12 cellular contexts compared by ENCODE assay signal in the genomic region with DNA sequence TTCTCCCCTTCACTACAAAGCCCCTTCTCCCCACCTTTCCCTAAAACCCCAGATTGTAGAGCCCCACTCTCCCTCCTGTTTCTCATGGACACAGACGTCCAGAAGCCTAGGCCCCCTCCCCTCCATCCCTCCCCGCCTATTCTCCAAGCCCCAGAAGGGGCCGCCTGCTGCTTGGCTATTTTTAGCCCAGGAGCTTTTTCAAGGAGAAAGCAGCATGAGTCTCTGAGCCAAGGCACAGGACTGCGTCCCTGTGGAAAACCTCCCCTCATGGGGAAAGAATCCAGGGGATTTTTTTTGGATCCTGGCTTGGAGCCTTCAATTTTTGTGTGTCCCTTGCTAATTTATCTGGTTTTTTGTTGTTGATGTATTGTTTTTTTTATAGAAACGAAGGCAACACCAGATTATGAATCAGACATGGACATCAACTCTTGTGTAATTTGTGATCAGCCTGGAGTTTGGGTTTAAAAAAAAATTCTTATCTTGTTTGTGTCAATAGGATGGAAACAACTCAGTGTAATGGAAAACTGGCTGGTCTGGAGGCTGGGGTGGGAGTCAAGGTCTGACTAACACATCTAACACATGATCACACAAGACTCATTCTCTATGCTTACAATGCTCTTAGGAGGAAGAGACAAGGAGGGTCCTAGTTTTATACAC. TPM values are rescaled to one million over a fixed set of nuclear protein-coding genes. Genes with fewer than 3 reads are reported as not detected.
DNase-seq lines count a peak whose midpoint lies in the region; ATAC-seq and TF ChIP-seq lines count a peak whose summit lies in the region.
"Had no signal": no experiment of that assay in that cellular context is flagged by ENCODE, and none has a peak within 500 bp of the region (broad histone marks: within the 10 kb centered on the region; RNA-seq: fewer than 3 reads in every experiment).

No MANE protein-coding gene starts in this region.

- H3K9me3 ChIP-seq in esophagus squamous epithelium (peaks cover 0 to 8% (median 7%) of the 10 kb centered on the region in 3 donors), upper lobe of right lung (peaks cover 5% of the 10 kb centered on the region)

- H3K27me3 ChIP-seq in esophagus squamous epithelium (no peaks in the 10 kb centered on the region), upper lobe of right lung (no peaks in the 10 kb centered on the region)

- H3K36me3 ChIP-seq in esophagus squamous epithelium = no peaks in the 10 kb centered on the region
- no peaks in the 10 kb centered on the region for H3K36me3 ChIP-seq in upper lobe of right lung

- no peak for ATAC-seq in upper lobe of right lung
- ATAC-seq in HG02852 (IDR thresholded peaks at IDR 0.05; ENCODE audit: unreplicated experiment) = no peak
- ATAC-seq in GM19452 (IDR thresholded peaks at IDR 0.05; ENCODE audit: unreplicated experiment) = no peak
- ATAC-seq in activated CD8-positive, alpha-beta T cell treated with anti-CD3 and anti-CD28 coated beads for 36 hours = no peak

- H3K27ac ChIP-seq in esophagus squamous epithelium = peak overlapping the region in 3 of 4 donors; percentile 23 to 80 (median 71)
- H3K27ac ChIP-seq in upper lobe of right lung = peak overlapping the region; percentile 49
- H3K27ac ChIP-seq: 22Rv1 had no signal

- no peak overlapping the region for H3K27ac Mint-ChIP-seq in activated CD8-positive, alpha-beta T cell treated with anti-CD3 and anti-CD28 coated beads for 36 hours
- H3K27ac Mint-ChIP-seq: stimulated activated naive CD8-positive, alpha-beta T cell treated with anti-CD3 and anti-CD28 coated beads, Interleukin-15, Interleukin-2, amounts not matched to agents 100 ng/mL and 50 ng/mL, for 24 hours had no signal

- DNase-seq in DMS 273 (lab: John Stamatoyannopoulos, UW; ENCODE audit: unreplicated experiment) (peak; percentile 32), DMS 273 treated with DMSO at 0.1 percent for 48 hours (lab: John Stamatoyannopoulos, UW) (no peak), esophagus squamous epithelium (lab: John Stamatoyannopoulos, UW) (no peak), mucosa of gallbladder (ENCODE audit: low spot score) (peak; percentile 50), upper lobe of right lung (no peak)
- DNase-seq in activated CD8-positive, alpha-beta T cell treated with anti-CD3 and anti-CD28 coated beads for 36 hours = no peak
- DNase-seq: NCI-H1930 had no signal

- no peak for TF ChIP-seq POLR2A in esophagus squamous epithelium (IDR thresholded peaks at IDR 0.05)

- H3K4me3 Mint-ChIP-seq in activated CD8-positive, alpha-beta T cell treated with anti-CD3 and anti-CD28 coated beads for 36 hours = no peak overlapping the region
- H3K4me3 Mint-ChIP-seq: stimulated activated naive CD8-positive, alpha-beta T cell treated with anti-CD3 and anti-CD28 coated beads, Interleukin-15, Interleukin-2, amounts not matched to agents 100 ng/mL and 50 ng/mL, for 24 hours had no signal

- peaks cover 21% of the 10 kb centered on the region for H3K27me3 Mint-ChIP-seq in activated CD8-positive, alpha-beta T cell treated with anti-CD3 and anti-CD28 coated beads for 36 hours

- CTCF ChIA-PET in activated CD8-positive, alpha-beta T cell treated with anti-CD3 and anti-CD28 coated beads for 36 hours (lab: Charles Lee) = no interaction called here

- POLR2A ChIA-PET in activated CD8-positive, alpha-beta T cell treated with anti-CD3 and anti-CD28 coated beads for 36 hours (lab: Charles Lee) = no interaction called here

- WGBS in esophagus squamous epithelium, 2 donors = 13 to 31% methylated on average over 3 to 4 of the region's 5 CpGs

- H3K4me1 Mint-ChIP-seq in activated CD8-positive, alpha-beta T cell treated with anti-CD3 and anti-CD28 coated beads for 36 hours (ENCODE audit: low read depth) = no peaks in the 10 kb centered on the region

- no peaks in the 10 kb centered on the region for H3K36me3 Mint-ChIP-seq in activated CD8-positive, alpha-beta T cell treated with anti-CD3 and anti-CD28 coated beads for 36 hours (ENCODE audit: low read depth)

- no peak overlapping the region for H3K4me3 ChIP-seq in esophagus squamous epithelium
- no peak overlapping the region for H3K4me3 ChIP-seq in upper lobe of right lung

- intact Hi-C loops in esophagus squamous epithelium (cut with DNase I) = no loop called here
- intact Hi-C loops in upper lobe of right lung (cut with DNase I) = loop anchor here (10.0 kb wide), 1 partner anchor 86 kb away; a partner anchor contains a TSS
- intact Hi-C loops in activated CD8-positive, alpha-beta T cell treated with anti-CD3 and anti-CD28 coated beads for 36 hours (cut with micrococcal nuclease) = no loop called here

- TF ChIP-seq CTCF in esophagus squamous epithelium (IDR thresholded peaks at IDR 0.05) (no peak), upper lobe of right lung (IDR thresholded peaks at IDR 0.05) (no peak)
- TF ChIP-seq CTCF in activated CD8-positive, alpha-beta T cell treated with anti-CD3 and anti-CD28 coated beads for 36 hours (IDR thresholded peaks at IDR 0.05) = no peak

- peaks cover 7% of the 10 kb centered on the region for H3K9me3 Mint-ChIP-seq in activated CD8-positive, alpha-beta T cell treated with anti-CD3 and anti-CD28 coated beads for 36 hours

- peaks cover 0 to 18% (median 0%) of the 10 kb centered on the region in 3 donors for H3K4me1 ChIP-seq in esophagus squamous epithelium
- peaks cover 21% of the 10 kb centered on the region for H3K4me1 ChIP-seq in upper lobe of right lung

RNA-seq across cellular contexts. Expression of a gene that starts 17.4 kb away (rescaled TPM):
- not detected for total RNA-seq in esophagus squamous epithelium
- total RNA-seq in mucosa of gallbladder = not detected
- total RNA-seq in upper lobe of right lung = not detected
- not detected for total RNA-seq in activated CD8-positive, alpha-beta T cell treated with anti-CD3 and anti-CD28 coated beads for 36 hours
- total RNA-seq: cerebellum had no signal

RNA-seq across cellular contexts. Expression of a gene that starts 35.7 kb away (rescaled TPM):
- total RNA-seq in esophagus squamous epithelium (10 to 100 TPM in 1 of 4 donors, 1 to 10 TPM in 3; 3.4 to 22.1 (median 4.9) TPM), mucosa of gallbladder (28.1 TPM), upper lobe of right lung (32.2 TPM)
- 1 to 10 TPM; 6.7 to 7.1 TPM for total RNA-seq in activated CD8-positive, alpha-beta T cell treated with anti-CD3 and anti-CD28 coated beads for 36 hours

Comparison
In these comparisons a context has a peak if more than half of its experiments do, and no peak if none do; other contexts are left out.
1. DNase-seq: peak in DMS 273 (single experiment) and mucosa of gallbladder (single experiment); none in DMS 273 treated with DMSO at 0.1 percent for 48 hours (single experiment), esophagus squamous epithelium (single experiment), upper lobe of right lung (single experiment) and activated CD8-positive, alpha-beta T cell treated with anti-CD3 and anti-CD28 coated beads for 36 hours (single experiment).